ENCODE assay signal across 2 cellular contexts in genomic region chr20:58544301-58544700, GRCh38.
TF ChIP-seq lines count a peak whose summit lies in the region.

No MANE protein-coding gene starts in this region.

TF ChIP-seq in IMR-90, 13 proteins besides CTCF, POLR2A, EP300 and RAD21:
- TF ChIP-seq RFX5 (IDR thresholded peaks at IDR 0.05; ENCODE audit: low read depth, low read length) (no peak), MAFK (IDR thresholded peaks at IDR 0.05; ENCODE audit: low read depth, low read length) (no peak), SMC3 (IDR thresholded peaks at IDR 0.05; ENCODE audit: low read depth, low read length) (no peak), CHD1 (IDR thresholded peaks at IDR 0.05; ENCODE audit: low read depth, low read length) (no peak), USF2 (IDR thresholded peaks at IDR 0.05; ENCODE audit: low read depth, low read length) (no peak), MXI1 (IDR thresholded peaks at IDR 0.05; ENCODE audit: borderline replicate concordance, low read depth, low read length) (no peak), FOS (IDR thresholded peaks at IDR 0.05; ENCODE audit: low read depth, low read length) (no peak), BHLHE40 (IDR thresholded peaks at IDR 0.05; ENCODE audit: low read depth, low read length) (no peak), RCOR1 (IDR thresholded peaks at IDR 0.05; ENCODE audit: insufficient replicate concordance, low read length) (no peak), NFE2L2 (IDR thresholded peaks at IDR 0.05; ENCODE audit: low read depth, low read length) (no peak)
- TF ChIP-seq, protein P1, sequence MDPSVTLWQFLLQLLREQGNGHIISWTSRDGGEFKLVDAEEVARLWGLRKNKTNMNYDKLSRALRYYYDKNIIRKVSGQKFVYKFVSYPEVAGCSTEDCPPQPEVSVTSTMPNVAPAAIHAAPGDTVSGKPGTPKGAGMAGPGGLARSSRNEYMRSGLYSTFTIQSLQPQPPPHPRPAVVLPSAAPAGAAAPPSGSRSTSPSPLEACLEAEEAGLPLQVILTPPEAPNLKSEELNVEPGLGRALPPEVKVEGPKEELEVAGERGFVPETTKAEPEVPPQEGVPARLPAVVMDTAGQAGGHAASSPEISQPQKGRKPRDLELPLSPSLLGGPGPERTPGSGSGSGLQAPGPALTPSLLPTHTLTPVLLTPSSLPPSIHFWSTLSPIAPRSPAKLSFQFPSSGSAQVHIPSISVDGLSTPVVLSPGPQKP (IDR thresholded peaks at IDR 0.05; ENCODE audit: borderline replicate concordance, low read depth, low read length): no peak

TF ChIP-seq in K562, 482 proteins besides CTCF, POLR2A, EP300 and RAD21:
- TF ChIP-seq PKNOX1 (IDR thresholded peaks at IDR 0.05) (no peak), FOXK2 (conservative IDR thresholded peaks at IDR 0.05 in 1 of 2, IDR thresholded peaks at IDR 0.05 in 1 of 2; ENCODE audit: low read depth in 2 of 2) (no peak), NR0B1 (IDR thresholded peaks at IDR 0.05; ENCODE audit: partially characterized antibody) (no peak), CBX3 (IDR thresholded peaks at IDR 0.05; ENCODE audit: borderline replicate concordance in 1 of 2, low read length in 2 of 2) (no peak), TEAD4 (IDR thresholded peaks at IDR 0.05; ENCODE audit: low read length) (no peak), TEAD4 (CRISPR knock-in tag; IDR thresholded peaks at IDR 0.05; ENCODE audit: borderline replicate concordance) (no peak), DNMT1 (IDR thresholded peaks at IDR 0.05) (no peak), ZBTB40 (IDR thresholded peaks at IDR 0.05) (no peak), ZBTB40 (CRISPR knock-in tag; IDR thresholded peaks at IDR 0.05) (no peak), ARID2 (IDR thresholded peaks at IDR 0.05) (no peak), TBL1XR1 (IDR thresholded peaks at IDR 0.05; ENCODE audit: low read length in 2 of 2) (no peak)
- TF ChIP-seq, protein P2, sequence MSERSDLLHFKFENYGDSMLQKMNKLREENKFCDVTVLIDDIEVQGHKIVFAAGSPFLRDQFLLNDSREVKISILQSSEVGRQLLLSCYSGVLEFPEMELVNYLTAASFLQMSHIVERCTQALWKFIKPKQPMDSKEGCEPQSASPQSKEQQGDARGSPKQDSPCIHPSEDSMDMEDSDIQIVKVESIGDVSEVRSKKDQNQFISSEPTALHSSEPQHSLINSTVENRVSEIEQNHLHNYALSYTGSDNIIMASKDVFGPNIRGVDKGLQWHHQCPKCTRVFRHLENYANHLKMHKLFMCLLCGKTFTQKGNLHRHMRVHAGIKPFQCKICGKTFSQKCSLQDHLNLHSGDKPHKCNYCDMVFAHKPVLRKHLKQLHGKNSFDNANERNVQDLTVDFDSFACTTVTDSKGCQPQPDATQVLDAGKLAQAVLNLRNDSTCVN (CRISPR knock-in tag; IDR thresholded peaks at IDR 0.05): no peak
TF ChIP-seq in K562: peak in this region for 0.
